9 cellular contexts compared by ENCODE assay signal in genomic region chr10:129963076-129963830, GRCh38.
DNase-seq lines count a peak whose midpoint lies in the region; ATAC-seq and TF ChIP-seq lines count a peak whose summit lies in the region.
"Had no signal": no experiment of that assay in that cellular context is flagged by ENCODE, and none has a peak within 500 bp of the region (broad histone marks: within the 10 kb centered on the region; RNA-seq: fewer than 3 reads in every experiment).

No MANE protein-coding gene starts in this region.

- H3K4me3 ChIP-seq in BLaER1 (peak overlapping the region; percentile 67), LNCaP clone FGC (ENCODE audit: low read depth, low read length) (peak overlapping the region; percentile 51), muscle layer of colon (ENCODE audit: low read depth in 1 of 2, low read length in 2 of 2) (peak overlapping the region; percentile 32 to 55)

- DNase-seq in LNCaP clone FGC (ENCODE audit: low read depth) = no peak
- peak; percentile 34 for DNase-seq in dedifferentiated amniotic fluid mesenchymal stem cell (ENCODE audit: extremely low spot score)
- no peak for DNase-seq in hippocampal formation (lab: John Stamatoyannopoulos, UW)

- H3K36me3 ChIP-seq in BLaER1 = no peaks in the 10 kb centered on the region
- no peaks in the 10 kb centered on the region for H3K36me3 ChIP-seq in muscle layer of colon (ENCODE audit: insufficient read depth, low read length)

- no peak overlapping the region for H3K27ac ChIP-seq in BLaER1
- H3K27ac ChIP-seq in muscle layer of colon (ENCODE audit: low read depth, low read length) = no peak overlapping the region
- H3K27ac ChIP-seq: epithelial cell of prostate had no signal

- ATAC-seq in HG02798 (IDR thresholded peaks at IDR 0.05; ENCODE audit: poor library complexity, unreplicated experiment) (no peak), GM18511 (IDR thresholded peaks at IDR 0.05; ENCODE audit: unreplicated experiment) (no peak), GM19023 (IDR thresholded peaks at IDR 0.05; ENCODE audit: unreplicated experiment) (no peak)

- H3K27me3 ChIP-seq in BLaER1 (peaks cover 100% of the 10 kb centered on the region), muscle layer of colon (ENCODE audit: control insufficient read depth in 1 of 2, insufficient read depth in 2 of 2, low read length in 2 of 2) (peaks cover 61 to 89% of the 10 kb centered on the region in 2 donors)

- no peak for TF ChIP-seq CTCF in LNCaP clone FGC (IDR thresholded peaks at IDR 0.05; ENCODE audit: control insufficient read depth, extremely low read depth, insufficient read depth)

- peaks cover 100% of the 10 kb centered on the region for H4K20me1 ChIP-seq in BLaER1

- no peaks in the 10 kb centered on the region for H3K9me3 ChIP-seq in BLaER1
- peaks cover 5% of the 10 kb centered on the region for H3K9me3 ChIP-seq in muscle layer of colon (ENCODE audit: low read length)

- H3K4me2 ChIP-seq in BLaER1 = peak overlapping the region; percentile 97

- H3K4me1 ChIP-seq in BLaER1 (peaks cover 47% of the 10 kb centered on the region), muscle layer of colon (ENCODE audit: insufficient read depth, low read length) (peaks cover 9% of the 10 kb centered on the region)

- H3K9ac ChIP-seq in BLaER1 (no peak overlapping the region), muscle layer of colon (ENCODE audit: low read length) (no peak overlapping the region)
